ENCODE assay signal across 31 cellular contexts in genomic region chr5:9466677-9467076, GRCh38.
DNase-seq lines count a peak whose midpoint lies in the region; ATAC-seq lines count a peak whose summit lies in the region.
"Had no signal": no experiment of that assay in that cellular context is flagged by ENCODE, and none has a peak within 500 bp of the region (broad histone marks: within the 10 kb centered on the region; RNA-seq: fewer than 3 reads in every experiment).

No MANE protein-coding gene starts in this region.

- no peaks in the 10 kb centered on the region for H3K9me3 ChIP-seq in adipocyte (ENCODE audit: control insufficient read depth, low read length)
- H3K9me3 ChIP-seq: ascending aorta; BLaER1 treated with 17β-estradiol and CSF1 and Interleukin-3, amounts not matched to agents 10 nM and 100 nM; right lobe of liver; uterus had no signal

- peaks cover 24% of the 10 kb centered on the region for H3K4me1 ChIP-seq in adipocyte (ENCODE audit: control insufficient read depth, insufficient read depth, low read length)
- H3K4me1 ChIP-seq: BLaER1 treated with 17β-estradiol and CSF1 and Interleukin-3, amounts not matched to agents 10 nM and 100 nM; neural progenitor cell; right lobe of liver; uterus had no signal

- H3K27me3 Mint-ChIP-seq in activated naive CD4-positive, alpha-beta T cell treated with anti-CD3 and anti-CD28 coated beads, Interleukin-2, amount 10 ng/mL, durations not matched to agents 7 days and 5 days: no peaks in the 10 kb centered on the region
- H3K27me3 Mint-ChIP-seq in activated T-helper 17 cell treated with anti-CD3 and anti-CD28 coated beads, Interleukin-2, amount 50 U/mL, for 72 hours: no peaks in the 10 kb centered on the region
- H3K27me3 Mint-ChIP-seq: activated CD4-positive, alpha-beta memory T cell treated with anti-CD3 and anti-CD28 coated beads for 36 hours; activated naive CD8-positive, alpha-beta T cell; central memory CD8-positive, alpha-beta T cell; progenitor cell of endocrine pancreas; stimulated activated naive B cell treated with anti-CD40 and anti-IgM and Interleukin-4, amounts not matched to agents 10 μg/mL and 1 μg/mL and 100 μg/mL, for 72 hours had no signal

- CTCF ChIA-PET in activated naive CD4-positive, alpha-beta T cell treated with anti-CD3 and anti-CD28 coated beads, Interleukin-2, amount 10 ng/mL, durations not matched to agents 7 days and 5 days (lab: Charles Lee): no interaction called here

- no peak overlapping the region for H3K9ac ChIP-seq in adipocyte (ENCODE audit: low read length)
- H3K9ac ChIP-seq: BLaER1 treated with 17β-estradiol and CSF1 and Interleukin-3, amounts not matched to agents 10 nM and 100 nM; KMS-11; neural progenitor cell had no signal

- no peaks in the 10 kb centered on the region for H3K27me3 ChIP-seq in adipocyte (replicated peaks; ENCODE audit: control insufficient read depth, insufficient read depth, low read length)
- H3K27me3 ChIP-seq: ascending aorta; BLaER1 treated with 17β-estradiol and CSF1 and Interleukin-3, amounts not matched to agents 10 nM and 100 nM; neural progenitor cell; right lobe of liver; uterus had no signal

- H3K27ac ChIP-seq in skin epidermis: peak overlapping the region in 15 of 21 experiments; percentile 16 to 81 (median 70)
- no peak overlapping the region for H3K27ac ChIP-seq in caudate nucleus (ENCODE audit: low read depth, low read length)
- H3K27ac ChIP-seq: BLaER1 treated with 17β-estradiol and CSF1 and Interleukin-3, amounts not matched to agents 10 nM and 100 nM; KMS-11; neural progenitor cell; right lobe of liver had no signal

- no peaks in the 10 kb centered on the region for H3K9me3 Mint-ChIP-seq in activated naive CD4-positive, alpha-beta T cell treated with anti-CD3 and anti-CD28 coated beads, Interleukin-2, amount 10 ng/mL, durations not matched to agents 7 days and 5 days
- H3K9me3 Mint-ChIP-seq in activated T-helper 17 cell treated with anti-CD3 and anti-CD28 coated beads, Interleukin-2, amount 50 U/mL, for 72 hours: peaks cover 4% of the 10 kb centered on the region
- H3K9me3 Mint-ChIP-seq: activated CD4-positive, alpha-beta memory T cell treated with anti-CD3 and anti-CD28 coated beads for 36 hours; central memory CD8-positive, alpha-beta T cell; neural progenitor cell; T-helper 1 cell treated with Interleukin-12 subunit alpha and Interleukin-12 subunit beta and Interleukin-4 antibody, amounts not matched to agents 30 μg/mL and 1 μg/mL, for 36 hours had no signal

- no peaks in the 10 kb centered on the region for H3K36me3 ChIP-seq in adipocyte (ENCODE audit: control insufficient read depth, insufficient read depth, low read length, severe bottlenecking)
- H3K36me3 ChIP-seq: ascending aorta; BLaER1 treated with 17β-estradiol and CSF1 and Interleukin-3, amounts not matched to agents 10 nM and 100 nM; neural progenitor cell; right lobe of liver; uterus had no signal

- no peak overlapping the region for H3K27ac Mint-ChIP-seq in activated naive CD4-positive, alpha-beta T cell treated with anti-CD3 and anti-CD28 coated beads, Interleukin-2, amount 10 ng/mL, durations not matched to agents 7 days and 5 days
- H3K27ac Mint-ChIP-seq in activated T-helper 17 cell treated with anti-CD3 and anti-CD28 coated beads, Interleukin-2, amount 50 U/mL, for 72 hours: no peak overlapping the region
- H3K27ac Mint-ChIP-seq: activated CD4-positive, alpha-beta memory T cell treated with anti-CD3 and anti-CD28 coated beads for 36 hours; activated naive CD8-positive, alpha-beta T cell; activated T-helper 2 cell treated with anti-CD3 and anti-CD28 coated beads, Interferon-gamma antibody, Interleukin-2, Interleukin-4, amounts not matched to agents 10 μg/mL and 5 μg/mL and 100 μg/mL, durations not matched to agents 14 hours and 24 hours and 36 hours; neural progenitor cell; progenitor cell of endocrine pancreas; stimulated activated naive B cell treated with anti-CD40 and anti-IgM and Interleukin-4, amounts not matched to agents 10 μg/mL and 1 μg/mL and 100 μg/mL, for 72 hours; T-helper 1 cell treated with Interleukin-12 subunit alpha and Interleukin-12 subunit beta and Interleukin-4 antibody, amounts not matched to agents 30 μg/mL and 1 μg/mL, for 36 hours had no signal

- ATAC-seq in activated T-helper 17 cell treated with anti-CD3 and anti-CD28 coated beads, Interleukin-2, amount 50 U/mL, for 72 hours (replicated peaks): no peak
- ATAC-seq: activated CD4-positive, CD25-positive, alpha-beta regulatory T cell treated with anti-CD3 and anti-CD28 coated beads, Interleukin-2, amount 50 U/mL, for 24 hours; stimulated activated naive B cell treated with anti-CD40 and anti-IgM and Interleukin-4, amounts not matched to agents 10 μg/mL and 1 μg/mL and 100 μg/mL, for 72 hours had no signal

- DNase-seq in AG20443 (ENCODE audit: low spot score): peak; percentile 28
- DNase-seq in adipocyte (ENCODE audit: low read depth): no peak
- peak; percentile 29 for DNase-seq in fibroblast of gingiva (ENCODE audit: low read depth)
- DNase-seq in activated naive CD4-positive, alpha-beta T cell treated with anti-CD3 and anti-CD28 coated beads, Interleukin-2, amount 10 ng/mL, durations not matched to agents 7 days and 5 days: no peak
- DNase-seq in amygdala (lab: John Stamatoyannopoulos, UW): no peak
- no peak for DNase-seq in caudate nucleus (lab: John Stamatoyannopoulos, UW)
- DNase-seq: activated CD4-positive, alpha-beta memory T cell treated with anti-CD3 and anti-CD28 coated beads for 36 hours; activated CD8-positive, alpha-beta memory T cell treated with anti-CD3 and anti-CD28 coated beads, Interleukin-2, amount 50 U/mL, for 48 hours; COR-L47; dermis blood vessel endothelial cell; GDM1; head of caudate nucleus; kidney glomerular epithelial cell; NCI-H1417 treated with DMSO at 0.1 percent for 48 hours; NCI-H82; right lobe of liver; stimulated activated naive B cell treated with anti-CD40 and anti-IgM and Interleukin-4, amounts not matched to agents 10 μg/mL and 1 μg/mL and 100 μg/mL, for 72 hours; uterus had no signal

- no peaks in the 10 kb centered on the region for H3K36me3 Mint-ChIP-seq in activated naive CD4-positive, alpha-beta T cell treated with anti-CD3 and anti-CD28 coated beads, Interleukin-2, amount 10 ng/mL, durations not matched to agents 7 days and 5 days
- no peaks in the 10 kb centered on the region for H3K36me3 Mint-ChIP-seq in activated T-helper 17 cell treated with anti-CD3 and anti-CD28 coated beads, Interleukin-2, amount 50 U/mL, for 72 hours (ENCODE audit: low read depth)
- H3K36me3 Mint-ChIP-seq: activated CD4-positive, alpha-beta memory T cell treated with anti-CD3 and anti-CD28 coated beads for 36 hours; activated naive CD8-positive, alpha-beta T cell; neural progenitor cell; stimulated activated naive B cell treated with anti-CD40 and anti-IgM and Interleukin-4, amounts not matched to agents 10 μg/mL and 1 μg/mL and 100 μg/mL, for 72 hours had no signal

- no peaks in the 10 kb centered on the region for H3K4me1 Mint-ChIP-seq in activated naive CD4-positive, alpha-beta T cell treated with anti-CD3 and anti-CD28 coated beads, Interleukin-2, amount 10 ng/mL, durations not matched to agents 7 days and 5 days
- no peaks in the 10 kb centered on the region for H3K4me1 Mint-ChIP-seq in activated T-helper 17 cell treated with anti-CD3 and anti-CD28 coated beads, Interleukin-2, amount 50 U/mL, for 72 hours
- H3K4me1 Mint-ChIP-seq: central memory CD8-positive, alpha-beta T cell; stimulated activated naive B cell treated with anti-CD40 and anti-IgM and Interleukin-4, amounts not matched to agents 10 μg/mL and 1 μg/mL and 100 μg/mL, for 72 hours had no signal

- H3K4me3 ChIP-seq in adipocyte (ENCODE audit: low read length) (peak overlapping the region; percentile 31), skin epidermis (no peak overlapping the region)
- H3K4me3 ChIP-seq: ascending aorta; BLaER1 treated with 17β-estradiol and CSF1 and Interleukin-3, amounts not matched to agents 10 nM and 100 nM; lung; neural progenitor cell; right lobe of liver; uterus had no signal

- no peak overlapping the region for H3K4me3 Mint-ChIP-seq in activated naive CD4-positive, alpha-beta T cell treated with anti-CD3 and anti-CD28 coated beads, Interleukin-2, amount 10 ng/mL, durations not matched to agents 7 days and 5 days
- no peak overlapping the region for H3K4me3 Mint-ChIP-seq in activated T-helper 17 cell treated with anti-CD3 and anti-CD28 coated beads, Interleukin-2, amount 50 U/mL, for 72 hours
- H3K4me3 Mint-ChIP-seq: activated CD4-positive, alpha-beta memory T cell treated with anti-CD3 and anti-CD28 coated beads for 36 hours; activated naive CD8-positive, alpha-beta T cell; central memory CD8-positive, alpha-beta T cell; neural progenitor cell; stimulated activated naive B cell treated with anti-CD40 and anti-IgM and Interleukin-4, amounts not matched to agents 10 μg/mL and 1 μg/mL and 100 μg/mL, for 72 hours; T-helper 1 cell treated with Interleukin-12 subunit alpha and Interleukin-12 subunit beta and Interleukin-4 antibody, amounts not matched to agents 30 μg/mL and 1 μg/mL, for 36 hours had no signal

Comparison
In these comparisons a context has a peak if more than half of its experiments do, and no peak if none do; other contexts are left out.
1. DNase-seq: peak in AG20443 (single experiment) and fibroblast of gingiva (single experiment); none in adipocyte (single experiment), activated naive CD4-positive, alpha-beta T cell treated with anti-CD3 and anti-CD28 coated beads, Interleukin-2, amount 10 ng/mL, durations not matched to agents 7 days and 5 days (single experiment), amygdala (0 of 56) and caudate nucleus (0 of 61).